11 cellular contexts compared by ENCODE assay signal in the genomic region with DNA sequence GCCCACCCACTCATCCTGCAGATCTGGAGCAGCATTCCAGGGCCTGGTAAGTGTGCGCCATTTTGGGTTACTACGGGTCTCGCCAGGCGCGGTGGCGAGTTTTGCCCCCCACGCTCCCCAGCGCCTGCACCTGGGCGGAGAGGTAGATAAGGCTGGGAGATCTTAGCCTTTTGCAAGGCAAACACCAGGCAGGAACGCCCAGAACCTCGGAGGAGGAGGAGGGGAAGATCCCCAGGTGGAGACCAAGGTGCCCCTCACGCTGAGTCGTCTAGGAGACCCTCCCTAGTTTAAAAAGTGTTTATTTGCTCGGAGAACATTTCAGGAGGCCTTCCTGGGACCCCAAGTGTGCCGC. TPM values are rescaled to one million over a fixed set of nuclear protein-coding genes. Genes with fewer than 3 reads are reported as not detected.
DNase-seq lines count a peak whose midpoint lies in the region; ATAC-seq and TF ChIP-seq lines count a peak whose summit lies in the region.
"Had no signal": no experiment of that assay in that cellular context is flagged by ENCODE, and none has a peak within 500 bp of the region (broad histone marks: within the 10 kb centered on the region; RNA-seq: fewer than 3 reads in every experiment).

No MANE protein-coding gene starts in this region.

- peaks cover 43% of the 10 kb centered on the region for H3K27me3 Mint-ChIP-seq in activated T-cell treated with anti-CD3 and anti-CD28 coated beads, Interleukin-2, amount 50 U/mL, for 72 hours (ENCODE audit: low read depth)

- intact Hi-C loops in mammary epithelial cell (cut with micrococcal nuclease) (loop anchor here (2.0 to 5.0 kb wide), 2 partner anchors 64 to 173 kb away; no protein-coding TSS in a partner anchor), tibial artery (cut with DNase I; ENCODE audit: low total_unique reads) (loop anchor here (2.0 to 10.0 kb wide), 4 partner anchors 108 to 404 kb away; a partner anchor contains a TSS)

- H3K9me3 ChIP-seq in mammary epithelial cell (replicated peaks; ENCODE audit: insufficient read depth, low read length) (no peaks in the 10 kb centered on the region), tibial artery (no peaks in the 10 kb centered on the region)
- H3K9me3 ChIP-seq: BLaER1, Peyer's patch had no signal

- H4K20me1 ChIP-seq in mammary epithelial cell (ENCODE audit: insufficient read depth, low read length): no peaks in the 10 kb centered on the region

- no TSS peak for BruUV-seq in mammary epithelial cell (replicated peaks; lab: Mats Ljungman, UMichigan)

- H3K18ac ChIP-seq in mesendoderm (ENCODE audit: low read length): peak overlapping the region; percentile 69

- H3K27me3 ChIP-seq in mammary epithelial cell (ENCODE audit: insufficient read depth, low read length) (no peaks in the 10 kb centered on the region), mesendoderm (ENCODE audit: insufficient read depth, low read length, poor library complexity) (peaks cover 9% of the 10 kb centered on the region), tibial artery (no peaks in the 10 kb centered on the region)
- H3K27me3 ChIP-seq: Peyer's patch had no signal

- no peak overlapping the region for H3K27ac Mint-ChIP-seq in activated T-cell treated with anti-CD3 and anti-CD28 coated beads, Interleukin-2, amount 50 U/mL, for 72 hours

- no peaks in the 10 kb centered on the region for H3K9me3 Mint-ChIP-seq in activated T-cell treated with anti-CD3 and anti-CD28 coated beads, Interleukin-2, amount 50 U/mL, for 72 hours

- no peak overlapping the region for H4K5ac ChIP-seq in mesendoderm (ENCODE audit: low read length)

- no peaks in the 10 kb centered on the region for H3K79me1 ChIP-seq in mesendoderm (ENCODE audit: low read length)

- no peak overlapping the region for H3K9ac ChIP-seq in mammary epithelial cell (ENCODE audit: insufficient read depth, low read length)
- H3K9ac ChIP-seq in mesendoderm (ENCODE audit: low read length): no peak overlapping the region
- H3K9ac ChIP-seq: BLaER1 had no signal

- TF ChIP-seq CTCF in mammary epithelial cell (conservative IDR thresholded peaks at IDR 0.05 in 1 of 2, IDR thresholded peaks at IDR 0.05 in 1 of 2; ENCODE audit: extremely low read depth in 1 of 2, insufficient read depth in 1 of 2, low read depth in 1 of 2, low read length in 2 of 2): no peak
- no peak for TF ChIP-seq CTCF in tibial artery (IDR thresholded peaks at IDR 0.05)

- H2BK120ac ChIP-seq in mesendoderm (ENCODE audit: low read depth, low read length): no peak overlapping the region

- no peak overlapping the region for H2BK5ac ChIP-seq in mesendoderm (ENCODE audit: low read length)

- H3K4ac ChIP-seq in mesendoderm (ENCODE audit: low read depth, low read length): no peak overlapping the region

- peak overlapping the region; percentile 65 for H3K4me2 ChIP-seq in mammary epithelial cell (ENCODE audit: insufficient read depth, low read depth, low read length)
- H3K4me2 ChIP-seq in mesendoderm (ENCODE audit: low read length): peak overlapping the region; percentile 0
- H3K4me2 ChIP-seq: BLaER1 had no signal

- WGBS in mammary epithelial cell (ENCODE audit: low coverage, missing lambda C conversion rate): 44% methylated on average over 13 of the region's 15 CpGs
- no CpG with 5 or more reads among the region's 15 CpGs for WGBS in mesendoderm (ENCODE audit: extremely low coverage, insufficient coverage, low lambda C conversion rate)

- peak overlapping the region; percentile 52 to 75 for H3K4me3 Mint-ChIP-seq in activated T-cell treated with anti-CD3 and anti-CD28 coated beads, Interleukin-2, amount 50 U/mL, for 72 hours

- H3K56ac ChIP-seq in mesendoderm (ENCODE audit: low read length): no peak overlapping the region

- no peak overlapping the region for H3K23ac ChIP-seq in mesendoderm (ENCODE audit: low read length)

- no peak overlapping the region for H2BK15ac ChIP-seq in mesendoderm (replicated peaks; ENCODE audit: low read depth)

- H3K4me3 ChIP-seq in mammary epithelial cell (replicated peaks in 1 of 3; ENCODE audit: insufficient read depth in 1 of 3, low read depth in 2 of 3, low read length in 3 of 3) (peak overlapping the region in 2 of 3 experiments; percentile 5 to 18), mesendoderm (ENCODE audit: low read length) (no peak overlapping the region), tibial artery (peak overlapping the region; percentile 76 to 85)
- H3K4me3 ChIP-seq: BLaER1, lung had no signal

- peak overlapping the region; percentile 26 for H2AFZ ChIP-seq in mammary epithelial cell (ENCODE audit: low read depth, low read length)

- no peaks in the 10 kb centered on the region for H3K79me2 ChIP-seq in mammary epithelial cell (ENCODE audit: insufficient read depth, low read length)
- H3K79me2 ChIP-seq in mesendoderm (ENCODE audit: control insufficient read depth, insufficient read depth, low read length): no peaks in the 10 kb centered on the region

- no peak for ATAC-seq in activated T-cell treated with anti-CD3 and anti-CD28 coated beads, Interleukin-2, amount 50 U/mL, for 72 hours (replicated peaks in 1 of 2)
- ATAC-seq in GM18858 (IDR thresholded peaks at IDR 0.05; ENCODE audit: unreplicated experiment): no peak

- H3K27ac ChIP-seq in mammary epithelial cell (ENCODE audit: insufficient read depth, low read depth, low read length) (no peak overlapping the region), mesendoderm (ENCODE audit: low read depth, low read length) (no peak overlapping the region), tibial artery (peak overlapping the region; percentile 92 to 95)
- H3K27ac ChIP-seq: BLaER1 had no signal

- H3K36me3 ChIP-seq in mammary epithelial cell (ENCODE audit: insufficient read depth, low read length): no peaks in the 10 kb centered on the region
- H3K36me3 ChIP-seq in mesendoderm (ENCODE audit: control insufficient read depth, insufficient read depth, low read length): no peaks in the 10 kb centered on the region
- no peaks in the 10 kb centered on the region for H3K36me3 ChIP-seq in tibial artery
- H3K36me3 ChIP-seq: BLaER1, Peyer's patch had no signal

- CTCF ChIA-PET in mammary epithelial cell (lab: Charles Lee; ENCODE audit: low non-redundant PET): interaction anchor here (1.8 kb wide), 1 partner anchor 404 kb away, joined by 4 read pairs; no protein-coding TSS in a partner anchor

- H3K4me1 ChIP-seq in mammary epithelial cell (ENCODE audit: insufficient read depth, low read length): peaks cover 7% of the 10 kb centered on the region
- no peaks in the 10 kb centered on the region for H3K4me1 ChIP-seq in mesendoderm (ENCODE audit: control insufficient read depth, low read depth, low read length)
- H3K4me1 ChIP-seq in tibial artery: peaks cover 0 to 36% (median 28%) of the 10 kb centered on the region in 4 donors

- dilution Hi-C loops in mammary epithelial cell (cut with HindIII; ENCODE audit: low sequenced_read_pairs): loop anchor here (5.0 kb wide), 1 partner anchor 283 kb away; no protein-coding TSS in a partner anchor

- peaks cover 14% of the 10 kb centered on the region for H3K4me1 Mint-ChIP-seq in activated T-cell treated with anti-CD3 and anti-CD28 coated beads, Interleukin-2, amount 50 U/mL, for 72 hours (ENCODE audit: low read depth)

- no peak overlapping the region for H4K8ac ChIP-seq in mesendoderm (ENCODE audit: low read depth, low read length)

- no peaks in the 10 kb centered on the region for H3K36me3 Mint-ChIP-seq in activated T-cell treated with anti-CD3 and anti-CD28 coated beads, Interleukin-2, amount 50 U/mL, for 72 hours (ENCODE audit: insufficient read depth in 2 of 2)

- no peak for DNase-seq in activated T-cell treated with anti-CD3 and anti-CD28 coated beads, Interleukin-2, amount 50 U/mL, for 72 hours
- DNase-seq in activated T-cell treated with anti-CD3 and anti-CD28 coated beads, Interleukin-2, amount 50 U/mL, for 48 hours: no peak
- no peak for DNase-seq in mammary epithelial cell
- peak; percentile 5 for DNase-seq in mesendoderm
- no peak for DNase-seq in tibial artery
- DNase-seq in cortex of kidney (lab: John Stamatoyannopoulos, UW): no peak
- DNase-seq in RPMI8226: no peak

- no peak overlapping the region for H2AK5ac ChIP-seq in mesendoderm (ENCODE audit: low read length)

- in situ Hi-C loops in mammary epithelial cell (cut with MboI; ENCODE audit: low sequenced_read_pairs in 2 of 2): loop anchor here in 1 of 2 donors (10.0 to 25.0 kb wide), 2 partner anchors 206 to 403 kb away; a partner anchor contains a TSS

RNA-seq across cellular contexts. Expression of a gene that starts 0.4 kb away (rescaled TPM):
- 1 to 10 TPM in 1 of 2 donors, under 1 TPM in 1; 1.00 to 1.8 TPM for total RNA-seq in activated T-cell treated with anti-CD3 and anti-CD28 coated beads, Interleukin-2, amount 50 U/mL, for 72 hours
- 1 to 10 TPM in 1 of 2 donors, not detected in 1; 3.7 TPM for total RNA-seq in mammary epithelial cell
- 2.6 TPM for polyA plus RNA-seq in mammary epithelial cell
- polyA minus RNA-seq in mammary epithelial cell: not detected
- 1.1 TPM for polyA plus RNA-seq in mesendoderm (2013, experiment 1 of 2)
- polyA plus RNA-seq in mesendoderm (2013, experiment 2 of 2): 0.56 TPM

Comparison
In these comparisons a context has a peak if more than half of its experiments do, and no peak if none do; other contexts are left out.
1. H3K27ac ChIP-seq: peak in tibial artery (2 of 2); none in mammary epithelial cell (single experiment) and mesendoderm (single experiment).